33 cellular contexts compared by ENCODE assay signal in genomic region chr3:194330160-194330559, GRCh38. TPM values are rescaled to one million over a fixed set of nuclear protein-coding genes. Genes with fewer than 3 reads are reported as not detected.
DNase-seq lines count a peak whose midpoint lies in the region; ATAC-seq, FAIRE-seq and TF ChIP-seq lines count a peak whose summit lies in the region.
"Had no signal": no experiment of that assay in that cellular context is flagged by ENCODE, and none has a peak within 500 bp of the region (broad histone marks: within the 10 kb centered on the region; RNA-seq: fewer than 3 reads in every experiment).

No MANE protein-coding gene starts in this region.

- no TSS peak for BruUV-seq in HepG2 (replicated peaks; lab: Mats Ljungman, UMichigan)

- no peaks in the 10 kb centered on the region for H3K79me2 ChIP-seq in HepG2 (ENCODE audit: insufficient read depth, low read length)
- H3K79me2 ChIP-seq: parathyroid adenoma had no signal

- WGBS in HepG2 (ENCODE audit: low lambda C conversion rate), result 92% methylated on average over 10 of the region's 10 CpGs
- 65% methylated on average over 3 of the region's 10 CpGs for WGBS in right lobe of liver (ENCODE audit: insufficient coverage, low coverage, low lambda C conversion rate, missing lambda C conversion rate)
- WGBS in thyroid gland, 2 donors, result 38 to 50% methylated on average over 10 of the region's 10 CpGs

- no peak overlapping the region for H3K9ac ChIP-seq in HepG2 (ENCODE audit: insufficient read depth, low read depth, low read length)
- H3K9ac ChIP-seq: parathyroid adenoma had no signal

- H4K20me1 ChIP-seq in HepG2 (ENCODE audit: insufficient read depth, low read length), result no peaks in the 10 kb centered on the region

- peaks cover 4% of the 10 kb centered on the region for H3K27me3 Mint-ChIP-seq in chondrocyte (ENCODE audit: low read depth)
- H3K27me3 Mint-ChIP-seq in activated T-helper 17 cell treated with anti-CD3 and anti-CD28 coated beads, Interleukin-2, amount 50 U/mL, for 72 hours, result peaks cover 10% of the 10 kb centered on the region

- in situ Hi-C loops in HepG2 (cut with HindIII; ENCODE audit: extremely low pct_ligation_motif_present, low pct_unique_long_range_greater_than_20kb), result loop anchor here (5.0 kb wide), 2 partner anchors 72 to 267 kb away; no protein-coding TSS in a partner anchor

- ATAC-seq in HepG2 (no peak), right lobe of liver (no peak), HG03045 (IDR thresholded peaks at IDR 0.05; ENCODE audit: unreplicated experiment) (no peak)
- ATAC-seq in activated T-helper 17 cell treated with anti-CD3 and anti-CD28 coated beads, Interleukin-2, amount 50 U/mL, for 72 hours (replicated peaks), result no peak
- ATAC-seq: activated naive CD4-positive, alpha-beta T cell treated with anti-CD3 and anti-CD28 coated beads, Interleukin-2, amount 50 U/mL, for 72 hours; stimulated activated naive CD8-positive, alpha-beta T cell treated with anti-CD3 and anti-CD28 coated beads, Interleukin-15, amount 100 ng/mL, for 72 hours had no signal

- no peak for FAIRE-seq in HepG2 (lab: Jason Lieb, UNC)
- FAIRE-seq: A204.1, bronchial epithelial cell, colon, endothelial cell of umbilical vein, H54 had no signal

- H3K4me3 Mint-ChIP-seq in chondrocyte (ENCODE audit: unreplicated experiment), result no peak overlapping the region
- no peak overlapping the region for H3K4me3 Mint-ChIP-seq in activated T-helper 17 cell treated with anti-CD3 and anti-CD28 coated beads, Interleukin-2, amount 50 U/mL, for 72 hours
- H3K4me3 Mint-ChIP-seq: activated CD4-positive, alpha-beta T cell treated with anti-CD3 and anti-CD28 coated beads, Interleukin-2, amount 10 ng/mL, durations not matched to agents 24 days and 14 days; CD8-positive, alpha-beta memory T cell; memory B cell; neural crest cell; stimulated activated naive CD8-positive, alpha-beta T cell treated with anti-CD3 and anti-CD28 coated beads, Interleukin-15, amount 100 ng/mL, for 72 hours had no signal

- TF ChIP-seq CTCF in HepG2 (CRISPR knock-in tag; IDR thresholded peaks at IDR 0.05) (no peak), right lobe of liver (IDR thresholded peaks at IDR 0.05) (no peak), chondrocyte (IDR thresholded peaks at IDR 0.05) (no peak), left ventricle myocardium inferior (IDR thresholded peaks at IDR 0.05; ENCODE audit: borderline replicate concordance) (no peak), thyroid gland (IDR thresholded peaks at IDR 0.05) (no peak)

- H3K4me2 ChIP-seq in HepG2 (ENCODE audit: low read depth, low read length), result no peak overlapping the region

- no peaks in the 10 kb centered on the region for H3K36me3 Mint-ChIP-seq in chondrocyte (ENCODE audit: low read depth)
- no peaks in the 10 kb centered on the region for H3K36me3 Mint-ChIP-seq in activated T-helper 17 cell treated with anti-CD3 and anti-CD28 coated beads, Interleukin-2, amount 50 U/mL, for 72 hours (ENCODE audit: low read depth)
- H3K36me3 Mint-ChIP-seq: activated naive CD4-positive, alpha-beta T cell treated with anti-CD3 and anti-CD28 coated beads, Interleukin-2, amount 50 U/mL, for 72 hours; CD8-positive, alpha-beta memory T cell; memory B cell had no signal

- DNase-seq in HepG2 (ENCODE audit: low spot score), result no peak
- DNase-seq in right lobe of liver, result no peak
- DNase-seq in chondrocyte (ENCODE audit: low spot score), result no peak
- DNase-seq in left ventricle myocardium inferior, result no peak
- DNase-seq in thyroid gland, result peak; percentile 78
- no peak for DNase-seq in GM19240 (ENCODE audit: insufficient read length, low spot score)
- DNase-seq: activated CD4-positive, alpha-beta T cell treated with anti-CD3 and anti-CD28 coated beads, Interleukin-2, amount 10 ng/mL, durations not matched to agents 24 days and 14 days; activated CD8-positive, alpha-beta memory T cell treated with anti-CD3 and anti-CD28 coated beads for 24 hours; activated T-cell treated with anti-CD3 and anti-CD28 coated beads for 4 hours; CD8-positive, alpha-beta memory T cell; MV-4-11; NCI-H1436; NCI-H2081 treated with DMSO at 0.1 percent for 48 hours; NCI-H69; stimulated activated naive CD8-positive, alpha-beta T cell treated with anti-CD3 and anti-CD28 coated beads, Interleukin-15, amount 100 ng/mL, for 72 hours; T-helper 9 cell; WERI-Rb-1 had no signal

- H3K36me3 ChIP-seq in HepG2 (replicated peaks in 1 of 2; ENCODE audit: control insufficient read depth in 1 of 2, insufficient read depth in 2 of 2, low read length in 2 of 2) (no peaks in the 10 kb centered on the region), right lobe of liver (no peaks in the 10 kb centered on the region), left ventricle myocardium inferior (no peaks in the 10 kb centered on the region), thyroid gland (no peaks in the 10 kb centered on the region)
- H3K36me3 ChIP-seq: SJCRH30, thoracic aorta, vagina, WERI-Rb-1 had no signal

- no peak for TF ChIP-seq RAD21 in HepG2 (CRISPR knock-in tag; IDR thresholded peaks at IDR 0.05)

- no peak for TF ChIP-seq EP300 in HepG2 (IDR thresholded peaks at IDR 0.05; ENCODE audit: low read depth in 2 of 2, low read length in 2 of 2)
- no peak for TF ChIP-seq EP300 in HepG2 (CRISPR knock-in tag; IDR thresholded peaks at IDR 0.05; ENCODE audit: borderline replicate concordance)

- no peaks in the 10 kb centered on the region for H3K9me3 ChIP-seq in HepG2 (ENCODE audit: low read length)
- no peaks in the 10 kb centered on the region for H3K9me3 ChIP-seq in right lobe of liver
- H3K9me3 ChIP-seq in left ventricle myocardium inferior (replicated peaks), result no peaks in the 10 kb centered on the region
- H3K9me3 ChIP-seq in thyroid gland, result no peaks in the 10 kb centered on the region
- H3K9me3 ChIP-seq: SJCRH30, thoracic aorta, vagina had no signal

- H2AFZ ChIP-seq in HepG2 (ENCODE audit: low read length), result no peak overlapping the region
- H2AFZ ChIP-seq: parathyroid adenoma had no signal

- H3K4me3 ChIP-seq in HepG2 (replicated peaks in 1 of 3; ENCODE audit: insufficient read depth in 1 of 3, low read depth in 2 of 3, low read length in 3 of 3), result no peak overlapping the region
- no peak overlapping the region for H3K4me3 ChIP-seq in right lobe of liver
- no peak overlapping the region for H3K4me3 ChIP-seq in left ventricle myocardium inferior
- H3K4me3 ChIP-seq in thyroid gland (replicated peaks in 1 of 3), result no peak overlapping the region
- H3K4me3 ChIP-seq: thoracic aorta, vagina had no signal

- intact Hi-C loops in HepG2 (cut with micrococcal nuclease; ENCODE audit: unreplicated experiment), result loop anchor here (5.0 kb wide), 1 partner anchor 262 kb away; no protein-coding TSS in a partner anchor
- intact Hi-C loops in right lobe of liver (cut with DNase I), result loop anchor here in 1 of 2 donors (10.0 kb wide), 1 partner anchor 265 kb away; no protein-coding TSS in a partner anchor
- intact Hi-C loops in left ventricle myocardium inferior (cut with micrococcal nuclease), result loop anchor here (10.0 kb wide), 1 partner anchor 75 kb away; no protein-coding TSS in a partner anchor
- intact Hi-C loops in thyroid gland (cut with DNase I), result no loop called here

- no peaks in the 10 kb centered on the region for H3K9me3 Mint-ChIP-seq in chondrocyte (ENCODE audit: low read depth)
- H3K9me3 Mint-ChIP-seq in activated T-helper 17 cell treated with anti-CD3 and anti-CD28 coated beads, Interleukin-2, amount 50 U/mL, for 72 hours, result no peaks in the 10 kb centered on the region
- H3K9me3 Mint-ChIP-seq: activated CD4-positive, alpha-beta T cell treated with anti-CD3 and anti-CD28 coated beads, Interleukin-2, amount 10 ng/mL, durations not matched to agents 24 days and 14 days; activated naive CD4-positive, alpha-beta T cell treated with anti-CD3 and anti-CD28 coated beads, Interleukin-2, amount 50 U/mL, for 72 hours; memory B cell; neural crest cell; stimulated activated naive CD8-positive, alpha-beta T cell treated with anti-CD3 and anti-CD28 coated beads, Interleukin-15, amount 100 ng/mL, for 72 hours had no signal

- CTCF ChIA-PET in HepG2 (lab: Yijun Ruan, JAX; ENCODE audit: low intra/inter-chr PET ratio, low total read pairs), result no interaction called here

- no peak overlapping the region for H3K27ac ChIP-seq in HepG2 (ENCODE audit: extremely low read length, insufficient read depth, low read length)
- H3K27ac ChIP-seq in right lobe of liver, result no peak overlapping the region
- peak overlapping the region; percentile 43 for H3K27ac ChIP-seq in left ventricle myocardium inferior (replicated peaks)
- H3K27ac ChIP-seq in thyroid gland, result peak overlapping the region; percentile 30 to 63 (median 44)
- H3K27ac ChIP-seq: thoracic aorta, vagina, WERI-Rb-1 had no signal

- H3K4me1 ChIP-seq in HepG2 (ENCODE audit: insufficient read depth, low read length) (peaks cover 74% of the 10 kb centered on the region), right lobe of liver (peaks cover 0 to 34% (median 15%) of the 10 kb centered on the region in 4 donors), left ventricle myocardium inferior (peaks cover 32% of the 10 kb centered on the region), thyroid gland (peaks cover 15 to 32% of the 10 kb centered on the region in 2 donors)

- H3K27me3 ChIP-seq in HepG2 (ENCODE audit: control insufficient read depth in 1 of 2, insufficient read depth in 2 of 2, low read length in 2 of 2), result no peaks in the 10 kb centered on the region
- H3K27me3 ChIP-seq in right lobe of liver, result no peaks in the 10 kb centered on the region
- H3K27me3 ChIP-seq in left ventricle myocardium inferior (ENCODE audit: low read depth), result peaks cover 80% of the 10 kb centered on the region
- H3K27me3 ChIP-seq in thyroid gland, result no peaks in the 10 kb centered on the region
- H3K27me3 ChIP-seq: SJCRH30, vagina had no signal

- peaks cover 32% of the 10 kb centered on the region for H3K4me1 Mint-ChIP-seq in chondrocyte (ENCODE audit: low read depth)
- no peaks in the 10 kb centered on the region for H3K4me1 Mint-ChIP-seq in activated T-helper 17 cell treated with anti-CD3 and anti-CD28 coated beads, Interleukin-2, amount 50 U/mL, for 72 hours

- POLR2A ChIA-PET in HepG2 (lab: Yijun Ruan, JAX), result no interaction called here

- peak overlapping the region; percentile 32 for H3K27ac Mint-ChIP-seq in chondrocyte (ENCODE audit: unreplicated experiment)
- no peak overlapping the region for H3K27ac Mint-ChIP-seq in activated T-helper 17 cell treated with anti-CD3 and anti-CD28 coated beads, Interleukin-2, amount 50 U/mL, for 72 hours
- H3K27ac Mint-ChIP-seq: activated CD4-positive, alpha-beta T cell treated with anti-CD3 and anti-CD28 coated beads, Interleukin-2, amount 10 ng/mL, durations not matched to agents 24 days and 14 days; activated naive CD4-positive, alpha-beta T cell treated with anti-CD3 and anti-CD28 coated beads, Interleukin-2, amount 50 U/mL, for 72 hours; CD8-positive, alpha-beta memory T cell; memory B cell; stimulated activated naive CD8-positive, alpha-beta T cell treated with anti-CD3 and anti-CD28 coated beads, Interleukin-15, amount 100 ng/mL, for 72 hours had no signal

- TF ChIP-seq POLR2A in HepG2 (IDR thresholded peaks at IDR 0.05; ENCODE audit: insufficient read depth in 1 of 2, low read depth in 2 of 2, low read length in 2 of 2) (no peak), right lobe of liver (IDR thresholded peaks at IDR 0.05) (no peak), thyroid gland (IDR thresholded peaks at IDR 0.05) (no peak)

RNA-seq across cellular contexts. Expression of gene CPN2, which starts 21.0 kb away (rescaled TPM):
- total RNA-seq in HepG2 (2016; rRNA removed; fragmentation: Illumina TruSeq; extraction: Trizol) (16.3 and 27.7 TPM in 2 replicates), right lobe of liver (100 to 1,000 TPM; 173 to 307 (median 202) TPM), chondrocyte (not detected in 3 replicates), left ventricle myocardium inferior (2.4 TPM), thyroid gland (not detected)
- total RNA-seq in HepG2 (2016; cell fraction: cytosol; rRNA removed; fragmentation: Illumina TruSeq; extraction: Trizol; ENCODE audit: low read depth), result 4.8 and 4.9 TPM in 2 replicates
- 11.8 and 26.8 TPM in 2 replicates for total RNA-seq in HepG2 (2016; cell fraction: insoluble cytoplasmic fraction; rRNA removed; fragmentation: Illumina TruSeq; extraction: Trizol)
- total RNA-seq in HepG2 (2016; cell fraction: membrane; rRNA removed; fragmentation: Illumina TruSeq; extraction: Trizol), result 14.4 and 15.6 TPM in 2 replicates
- total RNA-seq in HepG2 (2016; cell fraction: nucleus; rRNA removed; fragmentation: Illumina TruSeq; extraction: Trizol), result 34.1 and 42.6 TPM in 2 replicates
- 26.7 and 29.3 TPM in 2 replicates for polyA plus RNA-seq in HepG2 (2011; rRNA removed)
- polyA plus RNA-seq in HepG2 (2011; cell fraction: cytosol; rRNA removed), result 12.6 and 16.6 TPM in 2 replicates
- 18.2 and 18.5 TPM in 2 replicates for polyA plus RNA-seq in HepG2 (2011; cell fraction: nucleus; rRNA removed)
- 19.0 and 20.2 TPM in 2 replicates for polyA plus RNA-seq in HepG2 (2012)
- polyA plus RNA-seq in HepG2 (2016; cell fraction: cytosol; fragmentation: Illumina TruSeq; extraction: Trizol; ENCODE audit: low read depth), result 8.8 and 9.3 TPM in 2 replicates
- 27.5 and 38.0 TPM in 2 replicates for polyA plus RNA-seq in HepG2 (2016; cell fraction: insoluble cytoplasmic fraction; fragmentation: Illumina TruSeq; extraction: Trizol; ENCODE audit: low read depth)
- polyA plus RNA-seq in HepG2 (2016; cell fraction: membrane; fragmentation: Illumina TruSeq; extraction: Trizol; ENCODE audit: low read depth), result 18.2 and 23.6 TPM in 2 replicates
- 100 and 101 TPM in 2 replicates for polyA plus RNA-seq in HepG2 (2016; cell fraction: nucleus; fragmentation: Illumina TruSeq; extraction: Trizol; ENCODE audit: insufficient read depth, low read depth)
- polyA minus RNA-seq in HepG2 (2011; rRNA and poly(A)+ RNA removed; ENCODE audit: low replicate concordance), result 66.5 TPM in 1 of 2 replicates, not detected in the other
- polyA minus RNA-seq in HepG2 (2011; cell fraction: cytosol; rRNA and poly(A)+ RNA removed), result 19.2 and 22.2 TPM in 2 replicates
- polyA minus RNA-seq in HepG2 (2011; cell fraction: nucleus; rRNA and poly(A)+ RNA removed), result 6.3 and 7.8 TPM in 2 replicates
- not detected for total RNA-seq in activated T-helper 17 cell treated with anti-CD3 and anti-CD28 coated beads, Interleukin-2, amount 50 U/mL, for 72 hours
- total RNA-seq: activated CD4-positive, alpha-beta T cell treated with anti-CD3 and anti-CD28 coated beads, Interleukin-2, amount 10 ng/mL, durations not matched to agents 24 days and 14 days; activated naive CD4-positive, alpha-beta T cell treated with anti-CD3 and anti-CD28 coated beads, Interleukin-2, amount 50 U/mL, for 72 hours; bronchial epithelial cell; CD8-positive, alpha-beta memory T cell; endothelial cell of umbilical vein; kidney epithelial cell; LHCN-M2; neural crest cell; SJCRH30; thoracic aorta; vagina had no signal
- polyA plus RNA-seq: CD8-positive, alpha-beta memory T cell; endothelial cell of umbilical vein had no signal

RNA-seq across cellular contexts. Expression of gene LRRC15, which starts 39.4 kb away (rescaled TPM):
- total RNA-seq in HepG2 (2016; rRNA removed; fragmentation: Illumina TruSeq; extraction: Trizol) (not detected in 2 replicates), right lobe of liver (under 1 TPM in 5 of 6 experiments, not detected in 1; 0.07 to 0.37 (median 0.09) TPM), chondrocyte (0.18 to 1.7 TPM (median 0.22 TPM) in 3 replicates), left ventricle myocardium inferior (0.14 TPM), thyroid gland (1 to 10 TPM in 3 of 4 donors, under 1 TPM in 1; 0.79 to 6.7 (median 1.4) TPM)
- not detected in 2 replicates for total RNA-seq in HepG2 (2016; cell fraction: cytosol; rRNA removed; fragmentation: Illumina TruSeq; extraction: Trizol; ENCODE audit: low read depth)
- total RNA-seq in HepG2 (2016; cell fraction: insoluble cytoplasmic fraction; rRNA removed; fragmentation: Illumina TruSeq; extraction: Trizol), result not detected in 2 replicates
- total RNA-seq in HepG2 (2016; cell fraction: membrane; rRNA removed; fragmentation: Illumina TruSeq; extraction: Trizol), result not detected in 2 replicates
- not detected in 2 replicates for total RNA-seq in HepG2 (2016; cell fraction: nucleus; rRNA removed; fragmentation: Illumina TruSeq; extraction: Trizol)
- polyA plus RNA-seq in HepG2 (2011; rRNA removed), result not detected in 2 replicates
- not detected in 2 replicates for polyA plus RNA-seq in HepG2 (2011; cell fraction: cytosol; rRNA removed)
- polyA plus RNA-seq in HepG2 (2011; cell fraction: nucleus; rRNA removed), result not detected in 2 replicates
- polyA plus RNA-seq in HepG2 (2012), result not detected in 2 replicates
- not detected in 2 replicates for polyA plus RNA-seq in HepG2 (2016; cell fraction: cytosol; fragmentation: Illumina TruSeq; extraction: Trizol; ENCODE audit: low read depth)
- polyA plus RNA-seq in HepG2 (2016; cell fraction: insoluble cytoplasmic fraction; fragmentation: Illumina TruSeq; extraction: Trizol; ENCODE audit: low read depth), result not detected in 2 replicates
- not detected in 2 replicates for polyA plus RNA-seq in HepG2 (2016; cell fraction: membrane; fragmentation: Illumina TruSeq; extraction: Trizol; ENCODE audit: low read depth)
- polyA plus RNA-seq in HepG2 (2016; cell fraction: nucleus; fragmentation: Illumina TruSeq; extraction: Trizol; ENCODE audit: insufficient read depth, low read depth), result not detected in 2 replicates
- 0.05 TPM in 1 of 2 replicates, not detected in the other for polyA minus RNA-seq in HepG2 (2011; rRNA and poly(A)+ RNA removed; ENCODE audit: low replicate concordance)
- polyA minus RNA-seq in HepG2 (2011; cell fraction: cytosol; rRNA and poly(A)+ RNA removed), result not detected in 2 replicates
- not detected in 2 replicates for polyA minus RNA-seq in HepG2 (2011; cell fraction: nucleus; rRNA and poly(A)+ RNA removed)
- not detected for total RNA-seq in activated T-helper 17 cell treated with anti-CD3 and anti-CD28 coated beads, Interleukin-2, amount 50 U/mL, for 72 hours
- total RNA-seq: activated CD4-positive, alpha-beta T cell treated with anti-CD3 and anti-CD28 coated beads, Interleukin-2, amount 10 ng/mL, durations not matched to agents 24 days and 14 days; activated naive CD4-positive, alpha-beta T cell treated with anti-CD3 and anti-CD28 coated beads, Interleukin-2, amount 50 U/mL, for 72 hours; bronchial epithelial cell; CD8-positive, alpha-beta memory T cell; endothelial cell of umbilical vein; kidney epithelial cell; neural crest cell; vagina had no signal
- polyA plus RNA-seq: CD8-positive, alpha-beta memory T cell; endothelial cell of umbilical vein had no signal

Comparison
In these comparisons a context has a peak if more than half of its experiments do, and no peak if none do; other contexts are left out.
1. DNase-seq: peak in thyroid gland (2 of 2); none in HepG2 (single experiment), right lobe of liver (0 of 3), chondrocyte (single experiment), left ventricle myocardium inferior (single experiment) and GM19240 (single experiment).
2. H3K27ac ChIP-seq: peak in left ventricle myocardium inferior (single experiment) and thyroid gland (3 of 3); none in HepG2 (single experiment) and right lobe of liver (0 of 3).